In the genomic region with DNA sequence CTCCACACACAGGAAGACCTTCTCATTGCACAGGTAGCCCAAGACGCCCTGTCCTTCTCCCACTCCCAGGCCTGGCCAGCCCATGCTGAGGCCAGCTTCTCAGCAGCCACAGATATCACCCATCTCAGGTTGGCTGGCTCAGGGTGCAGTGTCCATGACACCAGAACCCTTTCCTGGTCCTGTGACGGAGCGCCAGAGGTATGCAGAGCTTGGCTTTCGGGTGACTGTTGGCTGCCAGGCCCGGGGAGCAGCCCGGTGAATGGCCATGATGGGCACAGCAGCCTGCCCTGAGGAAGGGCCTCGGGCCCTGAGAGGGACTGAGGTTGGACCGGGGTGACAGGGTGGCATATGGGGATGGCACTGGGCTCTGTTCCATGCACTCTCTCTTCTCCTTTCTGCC, we compare ENCODE assay signal across 20 cellular contexts.
DNase-seq lines count a peak whose midpoint lies in the region; ATAC-seq and TF ChIP-seq lines count a peak whose summit lies in the region.
"Had no signal": no experiment of that assay in that cellular context is flagged by ENCODE, and none has a peak within 500 bp of the region (broad histone marks: within the 10 kb centered on the region; RNA-seq: fewer than 3 reads in every experiment).

No MANE protein-coding gene starts in this region.

- H3K4me3 Mint-ChIP-seq in endothelial cell (ENCODE audit: unreplicated experiment), result peak overlapping the region; percentile 26

- no peak overlapping the region for H3K4me3 ChIP-seq in A673 (ENCODE audit: low read depth, low read length, poor library complexity, severe bottlenecking)
- no peak overlapping the region for H3K4me3 ChIP-seq in stomach
- H3K4me3 ChIP-seq: GM12878, GM23248, PC-9 had no signal

- DNase-seq in A673 (ENCODE audit: low spot score) (no peak), endothelial cell (ENCODE audit: low spot score) (no peak), left ventricle myocardium superior (peak; percentile 88), stomach (no peak), A172 (ENCODE audit: low spot score) (no peak), KG1 (lab: John Stamatoyannopoulos, UW) (no peak), NCI-H2196 (lab: John Stamatoyannopoulos, UW; ENCODE audit: unreplicated experiment) (no peak)
- no peak for DNase-seq in activated naive CD4-positive, alpha-beta T cell (lab: John Stamatoyannopoulos, UW)
- DNase-seq: DMS 273 treated with DMSO at 0.1 percent for 48 hours, GDM1, GM23248, NCI-H1105, NCI-H1694 treated with DMSO at 0.1 percent for 48 hours, NCI-H446 treated with DMSO at 0.1 percent for 48 hours, NCI-H774, PC-9 had no signal

- peaks cover 12% of the 10 kb centered on the region for H3K27me3 Mint-ChIP-seq in endothelial cell (ENCODE audit: unreplicated experiment)

- CTCF ChIA-PET in A673 (lab: Charles Lee), result no interaction called here

- no peaks in the 10 kb centered on the region for H3K27me3 ChIP-seq in A673 (replicated peaks; ENCODE audit: insufficient read depth, low read depth, low read length, poor library complexity)
- H3K27me3 ChIP-seq in stomach, result no peaks in the 10 kb centered on the region

- BruUV-seq in A673 (replicated peaks; lab: Mats Ljungman, UMichigan), result no TSS peak

- no peak for TF ChIP-seq POLR2A in stomach (IDR thresholded peaks at IDR 0.05)

- no peak for TF ChIP-seq CTCF in A673 (conservative IDR thresholded peaks at IDR 0.05; ENCODE audit: low read depth, low read length)
- TF ChIP-seq CTCF in endothelial cell (IDR thresholded peaks at IDR 0.05; ENCODE audit: unreplicated experiment), result no peak
- TF ChIP-seq CTCF in stomach (IDR thresholded peaks at IDR 0.05), result no peak

- H3K36me3 ChIP-seq in A673 (ENCODE audit: insufficient read depth, low read length, poor library complexity, severe bottlenecking) (no peaks in the 10 kb centered on the region), stomach (no peaks in the 10 kb centered on the region)

- peaks cover 50% of the 10 kb centered on the region for H3K4me1 Mint-ChIP-seq in endothelial cell (ENCODE audit: unreplicated experiment)

- peaks cover 39% of the 10 kb centered on the region for H3K36me3 Mint-ChIP-seq in endothelial cell (ENCODE audit: low read depth, unreplicated experiment)
- H3K36me3 Mint-ChIP-seq: IgD-negative memory B cell had no signal

- no peak for TF ChIP-seq EP300 in stomach (IDR thresholded peaks at IDR 0.05)

- POLR2A ChIA-PET in A673 (lab: Charles Lee; ENCODE audit: low non-redundant PET), result no interaction called here

- peaks cover 57% of the 10 kb centered on the region for H3K4me1 ChIP-seq in A673 (ENCODE audit: insufficient read depth, low read length, poor library complexity, severe bottlenecking)
- peaks cover 9 to 67% (median 31%) of the 10 kb centered on the region in 4 donors for H3K4me1 ChIP-seq in stomach

- intact Hi-C loops in A673 (cut with micrococcal nuclease; ENCODE audit: unreplicated experiment) (no loop called here), left ventricle myocardium superior (cut with micrococcal nuclease) (loop anchor here (10.0 kb wide), 1 partner anchor 46 kb away; no protein-coding TSS in a partner anchor), stomach (cut with DNase I; ENCODE audit: low total_unique reads) (no loop called here)

- 76 to 93% (median 92%) methylated on average over 8 of the region's 8 CpGs for WGBS in stomach, 5 donors

- H3K9me3 ChIP-seq in A673 (ENCODE audit: low read depth, low read length, poor library complexity, severe bottlenecking) (no peaks in the 10 kb centered on the region), stomach (no peaks in the 10 kb centered on the region)

- peak overlapping the region; percentile 54 for H3K27ac Mint-ChIP-seq in endothelial cell (ENCODE audit: unreplicated experiment)

- peak; percentile 65 for ATAC-seq in left ventricle myocardium superior
- ATAC-seq: GM12878, HCT116 had no signal

- H3K9me3 Mint-ChIP-seq in endothelial cell (ENCODE audit: unreplicated experiment), result no peaks in the 10 kb centered on the region

- H3K27ac ChIP-seq in A673 (ENCODE audit: low read depth, low read length, poor library complexity, severe bottlenecking) (peak overlapping the region; percentile 44), stomach (peak overlapping the region in 3 of 5 donors; percentile 15 to 86 (median 69))
- H3K27ac ChIP-seq: 22Rv1, GM23248, PC-9 had no signal
